ENCODE assay signal across 9 cellular contexts in genomic region chr19:21604351-21604926, GRCh38.
A peak's percentile ranks its signal among the peaks of the same experiment; 100 is the strongest.
DNase-seq lines count a peak whose midpoint lies in the region; ATAC-seq and TF ChIP-seq lines count a peak whose summit lies in the region.
"Had no signal": no experiment of that assay in that cellular context is flagged by ENCODE, and none has a peak within 500 bp of the region (broad histone marks: within the 10 kb centered on the region; RNA-seq: fewer than 3 reads in every experiment).

No MANE protein-coding gene starts in this region.

- peaks cover 11% of the 10 kb centered on the region for H3K9me3 Mint-ChIP-seq in activated T-helper 1 cell treated with anti-CD3 and anti-CD28 coated beads, Interleukin-12 subunit alpha, Interleukin-12 subunit beta, Interleukin-2, Interleukin-4 antibody, amounts not matched to agents 30 ng/mL and 10 ng/mL and 1 ng/mL, durations not matched to agents 14 hours and 24 hours and 36 hours

- H3K27ac Mint-ChIP-seq in activated T-helper 1 cell treated with anti-CD3 and anti-CD28 coated beads, Interleukin-12 subunit alpha, Interleukin-12 subunit beta, Interleukin-2, Interleukin-4 antibody, amounts not matched to agents 30 ng/mL and 10 ng/mL and 1 ng/mL, durations not matched to agents 14 hours and 24 hours and 36 hours: no peak overlapping the region

- no peaks in the 10 kb centered on the region for H3K36me3 Mint-ChIP-seq in activated T-helper 1 cell treated with anti-CD3 and anti-CD28 coated beads, Interleukin-12 subunit alpha, Interleukin-12 subunit beta, Interleukin-2, Interleukin-4 antibody, amounts not matched to agents 30 ng/mL and 10 ng/mL and 1 ng/mL, durations not matched to agents 14 hours and 24 hours and 36 hours (ENCODE audit: low read depth)

- DNase-seq in AG08395 (ENCODE audit: low spot score) (peak; percentile 17), H7 (peak; percentile 54), left ventricle myocardium inferior (no peak), retinal pigment epithelial cell (ENCODE audit: low read depth) (no peak), activated gamma-delta T cell (lab: John Stamatoyannopoulos, UW) (no peak), HuH-7 (ENCODE audit: low spot score) (no peak)
- no peak for DNase-seq in activated T-helper 1 cell treated with anti-CD3 and anti-CD28 coated beads, Interleukin-12 subunit alpha, Interleukin-12 subunit beta, Interleukin-2, Interleukin-4 antibody, amounts not matched to agents 30 ng/mL and 10 ng/mL and 1 ng/mL, durations not matched to agents 14 hours and 24 hours and 36 hours (ENCODE audit: low spot score)

- H3K9me3 ChIP-seq in left ventricle myocardium inferior (replicated peaks): no peaks in the 10 kb centered on the region

- peak overlapping the region; percentile 90 for H3K27ac ChIP-seq in left ventricle myocardium inferior (replicated peaks)

- peak overlapping the region; percentile 75 for H3K4me3 Mint-ChIP-seq in activated T-helper 1 cell treated with anti-CD3 and anti-CD28 coated beads, Interleukin-12 subunit alpha, Interleukin-12 subunit beta, Interleukin-2, Interleukin-4 antibody, amounts not matched to agents 30 ng/mL and 10 ng/mL and 1 ng/mL, durations not matched to agents 14 hours and 24 hours and 36 hours

- no peak for TF ChIP-seq CTCF in left ventricle myocardium inferior (IDR thresholded peaks at IDR 0.05; ENCODE audit: borderline replicate concordance)
- no peak for TF ChIP-seq CTCF in retinal pigment epithelial cell (conservative IDR thresholded peaks at IDR 0.05; ENCODE audit: low read depth, low read length)

- peaks cover 19% of the 10 kb centered on the region for H3K4me1 Mint-ChIP-seq in activated T-helper 1 cell treated with anti-CD3 and anti-CD28 coated beads, Interleukin-12 subunit alpha, Interleukin-12 subunit beta, Interleukin-2, Interleukin-4 antibody, amounts not matched to agents 30 ng/mL and 10 ng/mL and 1 ng/mL, durations not matched to agents 14 hours and 24 hours and 36 hours (ENCODE audit: low read depth)

- H3K4me1 ChIP-seq in left ventricle myocardium inferior: peaks cover 35% of the 10 kb centered on the region

- H3K4me3 ChIP-seq in H7 (ENCODE audit: insufficient read depth, low read depth, low read length): no peak overlapping the region
- H3K4me3 ChIP-seq in left ventricle myocardium inferior: peak overlapping the region; percentile 67
- peak overlapping the region; percentile 52 for H3K4me3 ChIP-seq in retinal pigment epithelial cell (ENCODE audit: low read length)

- no peak for ATAC-seq in GM18870 (IDR thresholded peaks at IDR 0.05; ENCODE audit: unreplicated experiment)
- ATAC-seq: HCT116 had no signal

- H3K27me3 Mint-ChIP-seq in activated T-helper 1 cell treated with anti-CD3 and anti-CD28 coated beads, Interleukin-12 subunit alpha, Interleukin-12 subunit beta, Interleukin-2, Interleukin-4 antibody, amounts not matched to agents 30 ng/mL and 10 ng/mL and 1 ng/mL, durations not matched to agents 14 hours and 24 hours and 36 hours (ENCODE audit: insufficient read depth): no peaks in the 10 kb centered on the region

- H3K36me3 ChIP-seq in H7 (replicated peaks; ENCODE audit: control insufficient read depth, insufficient read depth, low read length) (no peaks in the 10 kb centered on the region), left ventricle myocardium inferior (no peaks in the 10 kb centered on the region)

- intact Hi-C loops in activated T-helper 1 cell treated with anti-CD3 and anti-CD28 coated beads, Interleukin-12 subunit alpha, Interleukin-12 subunit beta, Interleukin-2, Interleukin-4 antibody, amounts not matched to agents 30 ng/mL and 10 ng/mL and 1 ng/mL, durations not matched to agents 14 hours and 24 hours and 36 hours (cut with micrococcal nuclease): no loop called here
- intact Hi-C loops in left ventricle myocardium inferior (cut with micrococcal nuclease): no loop called here

- H3K27me3 ChIP-seq in H7 (ENCODE audit: control insufficient read depth, insufficient read depth, low read length) (no peaks in the 10 kb centered on the region), left ventricle myocardium inferior (ENCODE audit: low read depth) (no peaks in the 10 kb centered on the region)

Comparison
In these comparisons a context has a peak if more than half of its experiments do, and no peak if none do; other contexts are left out.
1. DNase-seq: peak in AG08395 (single experiment) and H7 (single experiment); none in activated T-helper 1 cell treated with anti-CD3 and anti-CD28 coated beads, Interleukin-12 subunit alpha, Interleukin-12 subunit beta, Interleukin-2, Interleukin-4 antibody, amounts not matched to agents 30 ng/mL and 10 ng/mL and 1 ng/mL, durations not matched to agents 14 hours and 24 hours and 36 hours (single experiment), left ventricle myocardium inferior (single experiment), retinal pigment epithelial cell (single experiment), activated gamma-delta T cell (single experiment) and HuH-7 (single experiment).